1 cellular context compared by ENCODE assay signal in genomic region chr21:42969193-42969600, GRCh38.
TF ChIP-seq lines count a peak whose summit lies in the region.

No MANE protein-coding gene starts in this region.

TF ChIP-seq in K562, 482 proteins besides CTCF, POLR2A, EP300 and RAD21 (continued from another document):
- TF ChIP-seq ARID3A (IDR thresholded peaks at IDR 0.05; ENCODE audit: borderline replicate concordance, low read depth, low read length) (no peak), GTF3C2 (IDR thresholded peaks at IDR 0.05; ENCODE audit: borderline replicate concordance, extremely low read depth, insufficient read length) (no peak), KAT7 (CRISPR knock-in tag; IDR thresholded peaks at IDR 0.05; ENCODE audit: borderline replicate concordance) (no peak), KLF1 (tag; IDR thresholded peaks at IDR 0.05) (no peak), HNRNPLL (IDR thresholded peaks at IDR 0.05; ENCODE audit: low read depth, low read length, poor library complexity, severe bottlenecking) (peak; percentile 52), PCBP1 (IDR thresholded peaks at IDR 0.05; ENCODE audit: low read depth, low read length, poor library complexity, severe bottlenecking) (no peak), TFAP4 (CRISPR knock-in tag; IDR thresholded peaks at IDR 0.05; ENCODE audit: borderline replicate concordance) (no peak), POU5F1 (IDR thresholded peaks at IDR 0.05; ENCODE audit: borderline replicate concordance, low read depth, low read length, partially characterized antibody) (no peak), FOXP4 (CRISPR knock-in tag; IDR thresholded peaks at IDR 0.05; ENCODE audit: borderline replicate concordance) (no peak), ZNF551 (CRISPR knock-in tag; IDR thresholded peaks at IDR 0.05) (no peak), HMGXB4 (CRISPR knock-in tag; IDR thresholded peaks at IDR 0.05) (no peak), ZBTB34 (CRISPR knock-in tag; IDR thresholded peaks at IDR 0.05) (no peak), MTA2 (IDR thresholded peaks at IDR 0.05; ENCODE audit: low read depth) (no peak), SREBF2 (CRISPR knock-in tag; IDR thresholded peaks at IDR 0.05) (no peak), ZNF311 (CRISPR knock-in tag; IDR thresholded peaks at IDR 0.05) (no peak), STAG1 (CRISPR knock-in tag; IDR thresholded peaks at IDR 0.05; ENCODE audit: borderline replicate concordance) (no peak), GATA2 (CRISPR knock-in tag; IDR thresholded peaks at IDR 0.05) (no peak), NEUROD1 (IDR thresholded peaks at IDR 0.05; ENCODE audit: borderline replicate concordance, low read depth, low read length, partially characterized antibody) (no peak), ATF2 (CRISPR knock-in tag; IDR thresholded peaks at IDR 0.05) (no peak), ZNF668 (CRISPR knock-in tag; IDR thresholded peaks at IDR 0.05) (peak; percentile 78; the same call in 1 of the 2 replicates), KLF6 (CRISPR knock-in tag; IDR thresholded peaks at IDR 0.05; ENCODE audit: borderline replicate concordance) (peak; percentile 88; the same call in 1 of the 2 replicates), ZBTB2 (IDR thresholded peaks at IDR 0.05) (no peak), PTTG1 (tag; IDR thresholded peaks at IDR 0.05; ENCODE audit: low read depth) (peak; percentile 69), ZNF586 (CRISPR knock-in tag; conservative IDR thresholded peaks at IDR 0.05) (no peak), BRCA1 (IDR thresholded peaks at IDR 0.05) (no peak), BRCA1 (CRISPR knock-in tag; IDR thresholded peaks at IDR 0.05) (no peak), NR2C1 (IDR thresholded peaks at IDR 0.05) (no peak), NR2C1 (tag; IDR thresholded peaks at IDR 0.05) (peak; percentile 53), ZNF511 (CRISPR knock-in tag; IDR thresholded peaks at IDR 0.05) (no peak), FOXJ3 (CRISPR knock-in tag; IDR thresholded peaks at IDR 0.05) (no peak), HEY1 (CRISPR knock-in tag; IDR thresholded peaks at IDR 0.05; ENCODE audit: borderline replicate concordance) (no peak), NFATC3 (IDR thresholded peaks at IDR 0.05) (no peak), RCOR1 (IDR thresholded peaks at IDR 0.05; ENCODE audit: borderline replicate concordance in 1 of 2, low read depth in 2 of 2, low read length in 2 of 2) (peak in 1 of 2 experiments; percentile 49; a peak in 1 of 4 replicates), ZSCAN29 (IDR thresholded peaks at IDR 0.05) (no peak), CREB5 (CRISPR knock-in tag; IDR thresholded peaks at IDR 0.05) (no peak), MCM7 (IDR thresholded peaks at IDR 0.05) (no peak), HINFP (tag; conservative IDR thresholded peaks at IDR 0.05; ENCODE audit: low read depth) (peak; percentile 76; the same call in 1 of the 2 replicates)
